12 cellular contexts compared by ENCODE assay signal in the genomic region with DNA sequence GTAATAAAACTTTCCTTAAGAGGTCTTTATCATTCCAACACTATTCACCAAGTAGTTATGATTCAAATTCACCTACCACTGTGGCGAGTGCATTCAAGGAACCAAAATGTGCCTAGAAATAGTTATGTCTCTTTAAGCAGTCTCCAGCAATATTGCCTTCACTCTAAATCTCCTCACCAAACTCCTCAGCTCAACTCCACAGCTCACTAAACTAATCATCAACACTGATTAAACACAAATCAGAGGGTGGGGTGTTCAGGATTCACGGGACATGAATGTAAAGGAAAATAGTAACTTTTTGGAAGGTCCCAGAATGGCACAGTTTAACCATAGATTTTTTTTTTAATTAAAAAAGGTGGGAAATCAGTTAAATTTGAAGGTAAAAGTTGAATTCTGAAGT.
DNase-seq lines count a peak whose midpoint lies in the region; ATAC-seq, FAIRE-seq and TF ChIP-seq lines count a peak whose summit lies in the region.
"Had no signal": no experiment of that assay in that cellular context is flagged by ENCODE, and none has a peak within 500 bp of the region (broad histone marks: within the 10 kb centered on the region; RNA-seq: fewer than 3 reads in every experiment).

No MANE protein-coding gene starts in this region.

- H3K36me3 Mint-ChIP-seq in activated naive CD4-positive, alpha-beta T cell treated with anti-CD3 and anti-CD28 coated beads, Interleukin-2, amount 10 ng/mL, durations not matched to agents 7 days and 5 days, result peaks cover 32% of the 10 kb centered on the region
- H3K36me3 Mint-ChIP-seq in activated naive CD8-positive, alpha-beta T cell treated with anti-CD3 and anti-CD28 coated beads, Interleukin-2, amount 10 ng/mL, durations not matched to agents 7 days and 5 days, result peaks cover 17% of the 10 kb centered on the region

- H3K9me3 ChIP-seq in Panc1 (ENCODE audit: control insufficient read depth, insufficient read depth, low read depth, low read length) (no peaks in the 10 kb centered on the region; the same call in 1 of the 2 replicates), small intestine (ENCODE audit: control insufficient read depth, low read depth) (no peaks in the 10 kb centered on the region)

- H3K4me3 Mint-ChIP-seq in activated naive CD4-positive, alpha-beta T cell treated with anti-CD3 and anti-CD28 coated beads, Interleukin-2, amount 10 ng/mL, durations not matched to agents 7 days and 5 days, result peak overlapping the region; percentile 66
- peak overlapping the region; percentile 88 for H3K4me3 Mint-ChIP-seq in activated naive CD8-positive, alpha-beta T cell treated with anti-CD3 and anti-CD28 coated beads, Interleukin-2, amount 10 ng/mL, durations not matched to agents 7 days and 5 days
- H3K4me3 Mint-ChIP-seq: nephron had no signal

- H3K27ac Mint-ChIP-seq in activated naive CD4-positive, alpha-beta T cell treated with anti-CD3 and anti-CD28 coated beads, Interleukin-2, amount 10 ng/mL, durations not matched to agents 7 days and 5 days, result peak overlapping the region; percentile 97
- H3K27ac Mint-ChIP-seq in activated naive CD8-positive, alpha-beta T cell treated with anti-CD3 and anti-CD28 coated beads, Interleukin-2, amount 10 ng/mL, durations not matched to agents 7 days and 5 days, result peak overlapping the region; percentile 97
- H3K27ac Mint-ChIP-seq: nephron had no signal

- DNase-seq in activated naive CD4-positive, alpha-beta T cell treated with anti-CD3 and anti-CD28 coated beads, Interleukin-2, amount 10 ng/mL, durations not matched to agents 7 days and 5 days, result no peak
- no peak for DNase-seq in activated naive CD4-positive, alpha-beta T cell treated with anti-CD3 and anti-CD28 coated beads, Interleukin-2, amount 50 U/mL, for 16 hours
- DNase-seq in Panc1 (ENCODE audit: low read depth, low spot score), result no peak
- no peak for DNase-seq in activated naive CD8-positive, alpha-beta T cell treated with anti-CD3 and anti-CD28 coated beads, Interleukin-2, amount 10 ng/mL, durations not matched to agents 7 days and 5 days
- no peak for DNase-seq in small intestine
- DNase-seq in stimulated activated CD4-positive, alpha-beta T cell treated with anti-CD3 and anti-CD28 coated beads, Interleukin-15, amount 100 ng/mL, for 24 hours, result no peak
- DNase-seq in cardiac septum (ENCODE audit: low spot score), result no peak
- DNase-seq: Karpas-422, NCI-H1436, NCI-H446 treated with DMSO at 0.1 percent for 48 hours had no signal

- H3K36me3 ChIP-seq in Panc1 (ENCODE audit: control insufficient read depth, insufficient read depth, low read length) (peaks cover 4% of the 10 kb centered on the region; the same call in 1 of the 2 replicates), small intestine (ENCODE audit: control insufficient read depth in 2 of 2, insufficient read depth in 2 of 2, low read length in 2 of 2) (peaks cover 5 to 16% of the 10 kb centered on the region in 2 donors)

- no peak for FAIRE-seq in small intestine (lab: Jason Lieb, UNC)

- BruUV-seq in Panc1 (replicated peaks; lab: Mats Ljungman, UMichigan), result no TSS peak

- ATAC-seq in Panc1 (no peak), GM19351 (IDR thresholded peaks at IDR 0.05; ENCODE audit: unreplicated experiment) (no peak)
- no peak for ATAC-seq in activated naive CD8-positive, alpha-beta T cell treated with anti-CD3 and anti-CD28 coated beads, Interleukin-2, amount 10 ng/mL, durations not matched to agents 7 days and 5 days (ENCODE audit: low read depth)

- 72 to 93% (median 88%) methylated on average over 2 of the region's 2 CpGs for WGBS in small intestine, 3 donors

- TF ChIP-seq CTCF in Panc1 (IDR thresholded peaks at IDR 0.05), result no peak

- H3K9me3 Mint-ChIP-seq in activated naive CD4-positive, alpha-beta T cell treated with anti-CD3 and anti-CD28 coated beads, Interleukin-2, amount 10 ng/mL, durations not matched to agents 7 days and 5 days, result peaks cover 13% of the 10 kb centered on the region
- H3K9me3 Mint-ChIP-seq in activated naive CD8-positive, alpha-beta T cell treated with anti-CD3 and anti-CD28 coated beads, Interleukin-2, amount 10 ng/mL, durations not matched to agents 7 days and 5 days, result peaks cover 2% of the 10 kb centered on the region
- H3K9me3 Mint-ChIP-seq: nephron had no signal

- POLR2A ChIA-PET in Panc1 (lab: Charles Lee), result interaction anchor here (0.7 kb wide), 1 partner anchor 174 kb away, joined by 3 read pairs; no protein-coding TSS in a partner anchor
- POLR2A ChIA-PET in activated naive CD8-positive, alpha-beta T cell treated with anti-CD3 and anti-CD28 coated beads, Interleukin-2, amount 10 ng/mL, durations not matched to agents 7 days and 5 days (lab: Charles Lee), result interaction anchor here (1.0 to 2.0 kb wide), 10 partner anchors 8 to 548 kb away, joined by 3 to 24 read pairs (median 4); a partner anchor contains a TSS

- H3K4me3 ChIP-seq in Panc1 (ENCODE audit: low read depth in 2 of 2, low read length in 2 of 2), result no peak overlapping the region
- no peak overlapping the region for H3K4me3 ChIP-seq in small intestine (ENCODE audit: low read depth in 1 of 2, low read length in 2 of 2)

- H3K4me1 ChIP-seq in Panc1 (ENCODE audit: control insufficient read depth, insufficient read depth, low read length), result peaks cover 18% of the 10 kb centered on the region
- no peaks in the 10 kb centered on the region for H3K4me1 ChIP-seq in small intestine (ENCODE audit: control insufficient read depth in 2 of 2, insufficient read depth in 1 of 2, low read depth in 1 of 2, low read length in 1 of 2)

- H3K27ac ChIP-seq in Panc1 (ENCODE audit: low read length) (peak overlapping the region; percentile 87), small intestine (ENCODE audit: low read depth in 1 of 2, low read length in 1 of 2) (peak overlapping the region; percentile 7 to 9)

- in situ Hi-C loops in Panc1 (cut with HindIII; ENCODE audit: low pct_unique_long_range_greater_than_20kb, low sequenced_read_pairs), result no loop called here

- H3K27me3 Mint-ChIP-seq in activated naive CD4-positive, alpha-beta T cell treated with anti-CD3 and anti-CD28 coated beads, Interleukin-2, amount 10 ng/mL, durations not matched to agents 7 days and 5 days, result no peaks in the 10 kb centered on the region
- no peaks in the 10 kb centered on the region for H3K27me3 Mint-ChIP-seq in activated naive CD8-positive, alpha-beta T cell treated with anti-CD3 and anti-CD28 coated beads, Interleukin-2, amount 10 ng/mL, durations not matched to agents 7 days and 5 days

- intact Hi-C loops in Panc1 (cut with micrococcal nuclease; ENCODE audit: unreplicated experiment) (no loop called here), cardiac septum (cut with DNase I) (no loop called here)

- CTCF ChIA-PET in activated naive CD4-positive, alpha-beta T cell treated with anti-CD3 and anti-CD28 coated beads, Interleukin-2, amount 10 ng/mL, durations not matched to agents 7 days and 5 days (lab: Charles Lee), result interaction anchor here (1.0 to 1.9 kb wide), 4 partner anchors 21 to 71 kb away, joined by 3 to 14 read pairs (median 6); a partner anchor contains a TSS
- CTCF ChIA-PET in Panc1 (lab: Charles Lee), result no interaction called here

- no peaks in the 10 kb centered on the region for H3K27me3 ChIP-seq in Panc1 (ENCODE audit: control insufficient read depth, insufficient read depth, low read length)
- no peaks in the 10 kb centered on the region for H3K27me3 ChIP-seq in small intestine (ENCODE audit: control insufficient read depth in 2 of 2, insufficient read depth in 2 of 2, low read length in 2 of 2)

- H3K4me1 Mint-ChIP-seq in activated naive CD4-positive, alpha-beta T cell treated with anti-CD3 and anti-CD28 coated beads, Interleukin-2, amount 10 ng/mL, durations not matched to agents 7 days and 5 days, result peaks cover 71% of the 10 kb centered on the region
- H3K4me1 Mint-ChIP-seq in activated naive CD8-positive, alpha-beta T cell treated with anti-CD3 and anti-CD28 coated beads, Interleukin-2, amount 10 ng/mL, durations not matched to agents 7 days and 5 days, result peaks cover 60% of the 10 kb centered on the region
- H3K4me1 Mint-ChIP-seq: nephron had no signal
